Comparison of ENCODE assay signal across 9 cellular contexts in genomic region chr16:88936008-88936912, GRCh38. TPM values are rescaled to one million over a fixed set of nuclear protein-coding genes. Genes with fewer than 3 reads are reported as not detected.
DNase-seq lines count a peak whose midpoint lies in the region; ATAC-seq, FAIRE-seq and TF ChIP-seq lines count a peak whose summit lies in the region.
"Had no signal": no experiment of that assay in that cellular context is flagged by ENCODE, and none has a peak within 500 bp of the region (broad histone marks: within the 10 kb centered on the region; RNA-seq: fewer than 3 reads in every experiment).

No MANE protein-coding gene starts in this region.

- no peaks in the 10 kb centered on the region for H3K4me1 ChIP-seq in foreskin keratinocyte
- H3K4me1 ChIP-seq in spleen = peaks cover 42 to 81% (median 66%) of the 10 kb centered on the region in 6 donors

- DNase-seq in NOMO-1 (lab: John Stamatoyannopoulos, UW; ENCODE audit: unreplicated experiment in 2 of 2) = peak; percentile 83 to 91
- DNase-seq in foreskin keratinocyte = no peak
- peak; percentile 91 for DNase-seq in spleen
- no peak for DNase-seq in D721Med (ENCODE audit: insufficient read length, low spot score)
- no peak for DNase-seq in OCI-M1 (lab: John Stamatoyannopoulos, UW)
- no peak for DNase-seq in HFFc6
- no peak for DNase-seq in posterior cingulate gyrus
- DNase-seq: NCI-H1092 treated with DMSO at 0.1 percent for 48 hours had no signal

- no peaks in the 10 kb centered on the region for H3K9me3 ChIP-seq in spleen

- H3K4me3 ChIP-seq in spleen = peak overlapping the region in 7 of 8 donors; percentile 6 to 65 (median 36)

- H3K9me3 Mint-ChIP-seq in HFFc6 = no peaks in the 10 kb centered on the region

- H3K27me3 ChIP-seq in foreskin keratinocyte (peaks cover 61% of the 10 kb centered on the region), spleen (replicated peaks in 1 of 7) (peaks cover 0 to 34% (median 4%) of the 10 kb centered on the region in 7 donors)

- H3K27me3 Mint-ChIP-seq in HFFc6 (ENCODE audit: insufficient read depth) = peaks cover 28% of the 10 kb centered on the region

- 16 to 26% (median 17%) methylated on average over 30 to 38 of the region's 38 CpGs for WGBS in spleen, 5 donors

- no peaks in the 10 kb centered on the region for H3K4me1 Mint-ChIP-seq in HFFc6 (ENCODE audit: low read depth)

- no peak for TF ChIP-seq POLR2A in spleen (IDR thresholded peaks at IDR 0.05)

- peaks cover 0 to 20% (median 0%) of the 10 kb centered on the region in 6 donors for H3K36me3 ChIP-seq in spleen

- intact Hi-C loops in spleen (cut with DNase I; ENCODE audit: low total_unique reads) (no loop called here), posterior cingulate gyrus (cut with DNase I) (no loop called here)

- no peak for FAIRE-seq in D721Med (lab: Jason Lieb, UNC)

- no peaks in the 10 kb centered on the region for H3K36me3 Mint-ChIP-seq in HFFc6 (ENCODE audit: low read depth)

- no peak for ATAC-seq in foreskin keratinocyte

- peak; percentile 56 for TF ChIP-seq CTCF in GM12873 (IDR thresholded peaks at IDR 0.05; ENCODE audit: insufficient read depth, low read depth, low read length, missing control alignments)
- peak; percentile 21 for TF ChIP-seq CTCF in foreskin keratinocyte (conservative IDR thresholded peaks at IDR 0.05)
- peak in 6 of 11 experiments; percentile 23 to 48 (median 38) for TF ChIP-seq CTCF in spleen (IDR thresholded peaks at IDR 0.05 in 8 of 11, conservative IDR thresholded peaks at IDR 0.05 in 3 of 11)
- no peak for TF ChIP-seq CTCF in D721Med (IDR thresholded peaks at IDR 0.05; ENCODE audit: insufficient read depth, missing control alignments)
- no peak for TF ChIP-seq CTCF in HFFc6 (IDR thresholded peaks at IDR 0.05)

- H3K27ac ChIP-seq in foreskin keratinocyte = no peak overlapping the region
- peak overlapping the region; percentile 3 to 95 (median 80) for H3K27ac ChIP-seq in spleen

- no peak overlapping the region for H3K27ac Mint-ChIP-seq in HFFc6

- no peak overlapping the region for H3K4me3 Mint-ChIP-seq in HFFc6

RNA-seq across cellular contexts. Expression of gene CBFA2T3, which starts 40.7 kb away (rescaled TPM):
- 0.18 and 0.20 TPM in 2 replicates for total RNA-seq in foreskin keratinocyte
- polyA plus RNA-seq in foreskin keratinocyte = 0.09 and 0.18 TPM in 2 replicates
- 10 to 100 TPM; 10.5 to 59.8 (median 56.3) TPM for total RNA-seq in spleen
- 10 to 100 TPM in 2 of 3 donors, 1 to 10 TPM in 1; 8.4 to 25.1 (median 14.3) TPM for polyA plus RNA-seq in spleen
- not detected for total RNA-seq in HFFc6 (2021; fragmentation: NEBNext Ultra II Directional; extraction: Animal tissue kit (Norgen Biotek cat#: 25700))

Comparison
In these comparisons a context has a peak if more than half of its experiments do, and no peak if none do; other contexts are left out.
1. CTCF ChIP-seq: peak in GM12873 (single experiment), foreskin keratinocyte (single experiment) and spleen (6 of 11); none in D721Med (single experiment) and HFFc6 (single experiment).
2. DNase-seq: peak in NOMO-1 (2 of 2) and spleen (single experiment); none in foreskin keratinocyte (0 of 2), D721Med (single experiment), OCI-M1 (single experiment), HFFc6 (single experiment) and posterior cingulate gyrus (0 of 10).